In genomic region chr19:28324275-28325060, GRCh38 we compare ENCODE assay signal across 16 cellular contexts.
A peak's percentile ranks its signal among the peaks of the same experiment; 100 is the strongest.
DNase-seq lines count a peak whose midpoint lies in the region; ATAC-seq and TF ChIP-seq lines count a peak whose summit lies in the region.
"Had no signal": no experiment of that assay in that cellular context is flagged by ENCODE, and none has a peak within 500 bp of the region (broad histone marks: within the 10 kb centered on the region; RNA-seq: fewer than 3 reads in every experiment).

No MANE protein-coding gene starts in this region.

- H3K9me2 ChIP-seq in OCI-LY7 (ENCODE audit: insufficient read depth, low read length), result no peaks in the 10 kb centered on the region

- BruUV-seq in OCI-LY7 (replicated peaks; lab: Mats Ljungman, UMichigan), result no TSS peak

- POLR2A ChIA-PET in OCI-LY7 (lab: Charles Lee), result interaction anchor here (0.7 to 0.9 kb wide), 2 partner anchors 288 to 296 kb away, joined by 3 to 4 read pairs; no protein-coding TSS in a partner anchor

- H3K4me3 ChIP-seq in OCI-LY7 (ENCODE audit: low read depth, low read length, poor library complexity, severe bottlenecking) (no peak overlapping the region), fibroblast of mammary gland (ENCODE audit: control insufficient read depth, low read depth, low read length) (no peak overlapping the region)
- H3K4me3 ChIP-seq: pancreas, tibial nerve had no signal

- no peaks in the 10 kb centered on the region for H4K20me1 ChIP-seq in OCI-LY7 (ENCODE audit: insufficient read depth, low read length)

- CTCF ChIA-PET in OCI-LY7 (lab: Charles Lee; ENCODE audit: unreplicated experiment), result no interaction called here

- H3K4me1 Mint-ChIP-seq in type B pancreatic cell (ENCODE audit: unreplicated experiment), result peaks cover 9% of the 10 kb centered on the region
- H3K4me1 Mint-ChIP-seq in T-helper 17 cell, result no peaks in the 10 kb centered on the region
- H3K4me1 Mint-ChIP-seq: activated CD4-positive, alpha-beta memory T cell treated with anti-CD3 and anti-CD28 coated beads, Interleukin-2, amount 10 ng/mL, durations not matched to agents 7 days and 5 days had no signal

- H3K9me3 ChIP-seq in OCI-LY7 (ENCODE audit: low read length) (no peaks in the 10 kb centered on the region), T-helper 17 cell (ENCODE audit: control insufficient read depth, low read length, poor library complexity, severe bottlenecking) (no peaks in the 10 kb centered on the region)
- H3K9me3 ChIP-seq: pancreas had no signal

- no peak overlapping the region for H2AFZ ChIP-seq in OCI-LY7 (ENCODE audit: low read length)

- no peak for ATAC-seq in T-helper 17 cell
- ATAC-seq: effector memory CD8-positive, alpha-beta T cell; sciatic nerve had no signal

- intact Hi-C loops in OCI-LY7 (cut with micrococcal nuclease; ENCODE audit: unreplicated experiment), result loop anchor here (1.0 to 10.0 kb wide), 4 partner anchors 85 to 553 kb away; no protein-coding TSS in a partner anchor

- no peaks in the 10 kb centered on the region for H3K36me3 ChIP-seq in OCI-LY7 (ENCODE audit: insufficient read depth, low read length)
- H3K36me3 ChIP-seq: pancreas, tibial nerve had no signal

- no peak overlapping the region for H3K27ac ChIP-seq in OCI-LY7 (ENCODE audit: low read depth, low read length, poor library complexity, severe bottlenecking)
- H3K27ac ChIP-seq: pancreas, tibial nerve had no signal

- H3K9me3 Mint-ChIP-seq in type B pancreatic cell, result peaks cover 8% of the 10 kb centered on the region

- H3K4me2 ChIP-seq in OCI-LY7 (ENCODE audit: low read length), result no peak overlapping the region

- H3K27ac Mint-ChIP-seq in type B pancreatic cell, result no peak overlapping the region
- H3K27ac Mint-ChIP-seq in T-helper 17 cell, result no peak overlapping the region
- H3K27ac Mint-ChIP-seq: activated CD4-positive, alpha-beta memory T cell treated with anti-CD3 and anti-CD28 coated beads, Interleukin-2, amount 10 ng/mL, durations not matched to agents 7 days and 5 days; effector memory CD8-positive, alpha-beta T cell had no signal

- no peaks in the 10 kb centered on the region for H3K36me3 Mint-ChIP-seq in type B pancreatic cell
- H3K36me3 Mint-ChIP-seq in T-helper 17 cell (ENCODE audit: low read depth), result no peaks in the 10 kb centered on the region

- DNase-seq in NCI-H82 (lab: John Stamatoyannopoulos, UW), result peak; percentile 6
- no peak for DNase-seq in NCI-H82 treated with DMSO at 0.1 percent for 48 hours (lab: John Stamatoyannopoulos, UW; ENCODE audit: unreplicated experiment)
- no peak for DNase-seq in OCI-LY7 (ENCODE audit: low spot score)
- DNase-seq in fibroblast of mammary gland (ENCODE audit: low read depth), result no peak
- DNase-seq in type B pancreatic cell (ENCODE audit: extremely low spot score, unreplicated experiment), result no peak
- no peak for DNase-seq in AG08395 (ENCODE audit: low spot score)
- no peak for DNase-seq in GOT3 (lab: John Stamatoyannopoulos, UW)
- DNase-seq in T-helper 17 cell, result no peak
- DNase-seq: activated naive CD4-positive, alpha-beta T cell; NCI-H187 treated with DMSO at 0.1 percent for 48 hours; stimulated activated naive CD4-positive, alpha-beta T cell treated with Interleukin-2 at 50 U/mL for 16 hours had no signal

- H3K79me2 ChIP-seq in OCI-LY7 (ENCODE audit: insufficient read depth, low read depth, low read length), result no peaks in the 10 kb centered on the region

- H3K4me3 Mint-ChIP-seq in type B pancreatic cell (no peak overlapping the region), T-helper 17 cell (no peak overlapping the region)
- H3K4me3 Mint-ChIP-seq: activated CD4-positive, alpha-beta memory T cell treated with anti-CD3 and anti-CD28 coated beads, Interleukin-2, amount 10 ng/mL, durations not matched to agents 7 days and 5 days; effector memory CD8-positive, alpha-beta T cell had no signal

- TF ChIP-seq CTCF in OCI-LY7 (conservative IDR thresholded peaks at IDR 0.05; ENCODE audit: low read length) (0 out of 2 replicates have a peak, but pooled peaks have one; percentile 19), fibroblast of mammary gland (conservative IDR thresholded peaks at IDR 0.05; ENCODE audit: control insufficient read depth, insufficient read depth, low read depth, low read length) (peak; percentile 25), type B pancreatic cell (conservative IDR thresholded peaks at IDR 0.05) (peak; percentile 52)

- H3K27me3 Mint-ChIP-seq in type B pancreatic cell (peaks cover 34% of the 10 kb centered on the region), T-helper 17 cell (no peaks in the 10 kb centered on the region)
- H3K27me3 Mint-ChIP-seq: activated CD4-positive, alpha-beta memory T cell treated with anti-CD3 and anti-CD28 coated beads, Interleukin-2, amount 10 ng/mL, durations not matched to agents 7 days and 5 days; effector memory CD8-positive, alpha-beta T cell had no signal

- H3K4me1 ChIP-seq in OCI-LY7 (ENCODE audit: insufficient read depth, low read length, poor library complexity, severe bottlenecking), result no peaks in the 10 kb centered on the region
- H3K4me1 ChIP-seq: pancreas had no signal
